ENCODE assay signal across 29 cellular contexts in genomic region chr15:57518779-57519410, GRCh38.
"Had no signal": no experiment of that assay in that cellular context is flagged by ENCODE, and none has a peak within 500 bp of the region (broad histone marks: within the 10 kb centered on the region; RNA-seq: fewer than 3 reads in every experiment).

No MANE protein-coding gene starts in this region.

- H3K4me3 ChIP-seq: mucosa of descending colon, pancreas, psoas muscle, sigmoid colon, thoracic aorta had no signal

- H3K27me3 Mint-ChIP-seq: dendritic cell treated with granulocyte-macrophage colony-stimulating factor and Interleukin-4, amounts not matched to agents 40 ng/mL and 50 ng/mL, for 4 days; stimulated activated naive CD8-positive, alpha-beta T cell treated with anti-CD3 and anti-CD28 coated beads, Interleukin-15, Interleukin-2, amounts not matched to agents 100 ng/mL and 50 ng/mL, for 24 hours had no signal

- DNase-seq: activated CD4-positive, alpha-beta T cell treated with anti-CD3 and anti-CD28 coated beads for 48 hours; activated CD4-positive, alpha-beta T cell treated with anti-CD3 and anti-CD28 coated beads, Interleukin-2, amount 50 U/mL, for 48 hours; activated CD8-positive, alpha-beta memory T cell treated with anti-CD3 and anti-CD28 coated beads, Interleukin-2, amount 50 U/mL, for 4 hours; activated effector memory CD4-positive, alpha-beta T cell treated with anti-CD3 and anti-CD28 coated beads, Interleukin-2, amount 50 U/mL, for 16 hours; activated naive CD4-positive, alpha-beta T cell treated with anti-CD3 and anti-CD28 coated beads for 36 hours; activated naive CD8-positive, alpha-beta T cell treated with anti-CD3 and anti-CD28 coated beads for 36 hours; activated T-cell treated with anti-CD3 and anti-CD28 coated beads, Interleukin-2, amount 50 U/mL, for 1 hour; central memory CD4-positive, alpha-beta T cell; effector CD4-positive, alpha-beta T cell; glutamatergic neuron; left ventricle myocardium superior; mucosa of descending colon; pancreas; psoas muscle; sigmoid colon; small intestine; stimulated activated CD4-positive, alpha-beta T cell treated with anti-CD3 and anti-CD28 coated beads, Interleukin-4, amount 100 ng/mL, for 24 hours; SW 1271; T-helper 17 cell; T1000; WERI-Rb-1 had no signal

- H3K27me3 ChIP-seq: pancreas had no signal

- H3K27ac Mint-ChIP-seq: activated naive CD4-positive, alpha-beta T cell treated with anti-CD3 and anti-CD28 coated beads for 36 hours; activated naive CD8-positive, alpha-beta T cell treated with anti-CD3 and anti-CD28 coated beads for 36 hours; activated T-helper 1 cell treated with anti-CD3 and anti-CD28 coated beads, Interleukin-12 subunit alpha, Interleukin-12 subunit beta, Interleukin-2, Interleukin-4 antibody, amounts not matched to agents 30 ng/mL and 10 ng/mL and 1 ng/mL, durations not matched to agents 14 hours and 24 hours and 36 hours; dendritic cell treated with granulocyte-macrophage colony-stimulating factor and Interleukin-4, amounts not matched to agents 40 ng/mL and 50 ng/mL, for 4 days; memory B cell; natural killer cell treated with Interleukin-12 subunit alpha and Interleukin-12 subunit beta and Interleukin-15 and Interleukin-18, amount 100 ng/mL, for 72 hours; stimulated activated effector memory CD8-positive, alpha-beta T cell treated with anti-CD3 and anti-CD28 coated beads, Interleukin-12 subunit alpha, Interleukin-12 subunit beta, amount 100 ng/mL, for 72 hours; stimulated activated naive CD8-positive, alpha-beta T cell treated with anti-CD3 and anti-CD28 coated beads, Interleukin-15, Interleukin-2, amounts not matched to agents 100 ng/mL and 50 ng/mL, for 24 hours; T-helper 17 cell had no signal

- H3K27ac ChIP-seq: psoas muscle, sigmoid colon, thoracic aorta, WERI-Rb-1 had no signal

- H3K4me1 ChIP-seq: psoas muscle had no signal

- H3K36me3 Mint-ChIP-seq: activated naive CD8-positive, alpha-beta T cell treated with anti-CD3 and anti-CD28 coated beads for 36 hours; memory B cell; natural killer cell treated with Interleukin-12 subunit alpha and Interleukin-12 subunit beta and Interleukin-15 and Interleukin-18, amount 100 ng/mL, for 72 hours; stimulated activated effector memory CD8-positive, alpha-beta T cell treated with anti-CD3 and anti-CD28 coated beads, Interleukin-12 subunit alpha, Interleukin-12 subunit beta, amount 100 ng/mL, for 72 hours had no signal

- H3K9me3 ChIP-seq: mucosa of descending colon, pancreas, psoas muscle, sigmoid colon, thoracic aorta had no signal

- H3K4me3 Mint-ChIP-seq: activated naive CD4-positive, alpha-beta T cell treated with anti-CD3 and anti-CD28 coated beads for 36 hours; activated naive CD8-positive, alpha-beta T cell treated with anti-CD3 and anti-CD28 coated beads for 36 hours; activated T-helper 1 cell treated with anti-CD3 and anti-CD28 coated beads, Interleukin-12 subunit alpha, Interleukin-12 subunit beta, Interleukin-2, Interleukin-4 antibody, amounts not matched to agents 30 ng/mL and 10 ng/mL and 1 ng/mL, durations not matched to agents 14 hours and 24 hours and 36 hours; dendritic cell treated with granulocyte-macrophage colony-stimulating factor and Interleukin-4, amounts not matched to agents 40 ng/mL and 50 ng/mL, for 4 days; memory B cell; natural killer cell treated with Interleukin-12 subunit alpha and Interleukin-12 subunit beta and Interleukin-15 and Interleukin-18, amount 100 ng/mL, for 72 hours; stimulated activated effector memory CD8-positive, alpha-beta T cell treated with anti-CD3 and anti-CD28 coated beads, Interleukin-12 subunit alpha, Interleukin-12 subunit beta, amount 100 ng/mL, for 72 hours; stimulated activated naive CD8-positive, alpha-beta T cell treated with anti-CD3 and anti-CD28 coated beads, Interleukin-15, Interleukin-2, amounts not matched to agents 100 ng/mL and 50 ng/mL, for 24 hours; T-helper 17 cell had no signal

- H3K9me3 Mint-ChIP-seq: activated naive CD4-positive, alpha-beta T cell treated with anti-CD3 and anti-CD28 coated beads for 36 hours; activated naive CD8-positive, alpha-beta T cell treated with anti-CD3 and anti-CD28 coated beads for 36 hours; activated T-helper 1 cell treated with anti-CD3 and anti-CD28 coated beads, Interleukin-12 subunit alpha, Interleukin-12 subunit beta, Interleukin-2, Interleukin-4 antibody, amounts not matched to agents 30 ng/mL and 10 ng/mL and 1 ng/mL, durations not matched to agents 14 hours and 24 hours and 36 hours; dendritic cell treated with granulocyte-macrophage colony-stimulating factor and Interleukin-4, amounts not matched to agents 40 ng/mL and 50 ng/mL, for 4 days; memory B cell; natural killer cell treated with Interleukin-12 subunit alpha and Interleukin-12 subunit beta and Interleukin-15 and Interleukin-18, amount 100 ng/mL, for 72 hours; stimulated activated effector memory CD8-positive, alpha-beta T cell treated with anti-CD3 and anti-CD28 coated beads, Interleukin-12 subunit alpha, Interleukin-12 subunit beta, amount 100 ng/mL, for 72 hours; stimulated activated naive CD8-positive, alpha-beta T cell treated with anti-CD3 and anti-CD28 coated beads, Interleukin-15, Interleukin-2, amounts not matched to agents 100 ng/mL and 50 ng/mL, for 24 hours had no signal

- H3K4me1 Mint-ChIP-seq: activated naive CD8-positive, alpha-beta T cell treated with anti-CD3 and anti-CD28 coated beads for 36 hours; stimulated activated effector memory CD8-positive, alpha-beta T cell treated with anti-CD3 and anti-CD28 coated beads, Interleukin-12 subunit alpha, Interleukin-12 subunit beta, amount 100 ng/mL, for 72 hours; T-helper 17 cell had no signal

- H3K36me3 ChIP-seq: sigmoid colon had no signal

- ATAC-seq: activated CD4-positive, CD25-positive, alpha-beta regulatory T cell treated with anti-CD3 and anti-CD28 coated beads, Interleukin-2, amount 50 U/mL, for 24 hours; left ventricle myocardium superior; mucosa of descending colon; natural killer cell treated with Interleukin-12 subunit alpha and Interleukin-12 subunit beta and Interleukin-15 and Interleukin-18, amount 100 ng/mL, for 72 hours; psoas muscle; stimulated activated effector memory CD8-positive, alpha-beta T cell treated with anti-CD3 and anti-CD28 coated beads, Interleukin-12 subunit alpha, Interleukin-12 subunit beta, amount 100 ng/mL, for 72 hours; T-helper 17 cell had no signal
